29 cellular contexts compared by ENCODE assay signal in genomic region chr3:158079599-158079998, GRCh38. TPM values are rescaled to one million over a fixed set of nuclear protein-coding genes. Genes with fewer than 3 reads are reported as not detected.
"Had no signal": no experiment of that assay in that cellular context is flagged by ENCODE, and none has a peak within 500 bp of the region (broad histone marks: within the 10 kb centered on the region; RNA-seq: fewer than 3 reads in every experiment).

No MANE protein-coding gene starts in this region.

- H3K27ac ChIP-seq: colonic mucosa, epithelial cell of prostate, esophagus squamous epithelium, gastrocnemius medialis, heart right ventricle, left lung, lower lobe of right lung had no signal

- DNase-seq: colonic mucosa; cortex of kidney; effector CD8-positive, alpha-beta T cell; effector memory CD8-positive, alpha-beta T cell; endodermal cell; erythroblast; esophagus squamous epithelium; foreskin fibroblast; foreskin melanocyte; gastrocnemius medialis; glutamatergic neuron; head of caudate nucleus; heart right ventricle; hippocampal formation; left cardiac atrium; left lung; left ventricle myocardium superior; lower lobe of right lung; mesenchymal stem cell; mucosa of descending colon; naive B cell had no signal

- H3K27me3 ChIP-seq: colonic mucosa, gastrocnemius medialis had no signal

- FAIRE-seq: endometrium, keratinocyte had no signal

- ATAC-seq: effector memory CD8-positive, alpha-beta T cell; esophagus mucosa; gastrocnemius medialis; heart right ventricle; left cardiac atrium; left lung; left ventricle myocardium superior; lower lobe of right lung; mucosa of descending colon had no signal

- H3K4me3 ChIP-seq: colonic mucosa, esophagus squamous epithelium, gastrocnemius medialis, heart right ventricle, left lung, lower lobe of right lung, mucosa of descending colon had no signal

- H3K36me3 ChIP-seq: colonic mucosa, esophagus squamous epithelium, gastrocnemius medialis, heart right ventricle, left lung, lower lobe of right lung had no signal

- H3K9me3 ChIP-seq: colonic mucosa, esophagus squamous epithelium, gastrocnemius medialis, heart right ventricle, left lung, lower lobe of right lung, mucosa of descending colon had no signal

- H3K4me1 ChIP-seq: colonic mucosa, esophagus squamous epithelium, gastrocnemius medialis, heart right ventricle, left lung, lower lobe of right lung had no signal

RNA-seq across cellular contexts. Expression of gene SHOX2, which starts 26.6 kb away (rescaled TPM):
- total RNA-seq: colonic mucosa, dermis microvascular lymphatic vessel endothelial cell, esophagus mucosa, esophagus squamous epithelium, glomerular endothelial cell, kidney epithelial cell, lung microvascular endothelial cell had no signal
